Comparison of ENCODE assay signal across 6 cellular contexts in genomic region chr19:46660601-46661019, GRCh38.
DNase-seq lines count a peak whose midpoint lies in the region; ATAC-seq lines count a peak whose summit lies in the region.

No MANE protein-coding gene starts in this region.

- H3K4me1 ChIP-seq in duodenal mucosa (ENCODE audit: control insufficient read depth in 1 of 2, insufficient read depth in 2 of 2, low read length in 2 of 2) (peaks cover 10 to 21% of the 10 kb centered on the region in 2 donors), rectal smooth muscle tissue (ENCODE audit: control insufficient read depth, insufficient read depth, low read length) (peaks cover 5% of the 10 kb centered on the region)

- H3K36me3 ChIP-seq in duodenal mucosa (ENCODE audit: control insufficient read depth in 1 of 2, insufficient read depth in 2 of 2, low read length in 2 of 2) = no peaks in the 10 kb centered on the region
- H3K36me3 ChIP-seq in rectal smooth muscle tissue (ENCODE audit: control insufficient read depth, insufficient read depth, low read length) = no peaks in the 10 kb centered on the region

- H3K9ac ChIP-seq in duodenal mucosa (ENCODE audit: low read depth in 1 of 2, low read length in 2 of 2) (peak overlapping the region in 1 of 2 donors; percentile 0), rectal smooth muscle tissue (ENCODE audit: low read length) (peak overlapping the region; percentile 21)

- ATAC-seq in activated CD4-positive, CD25-positive, alpha-beta regulatory T cell treated with anti-CD3 and anti-CD28 coated beads, Interleukin-2, amount 50 U/mL, for 24 hours = no peak

- H3K27me3 ChIP-seq in duodenal mucosa (ENCODE audit: control insufficient read depth in 1 of 2, insufficient read depth in 2 of 2, low read length in 2 of 2) (peaks cover 17 to 34% of the 10 kb centered on the region in 2 donors), rectal smooth muscle tissue (ENCODE audit: control insufficient read depth, insufficient read depth, low read length) (peaks cover 3% of the 10 kb centered on the region)

- peak; percentile 41 for DNase-seq in activated CD4-positive, CD25-positive, alpha-beta regulatory T cell treated with anti-CD3 and anti-CD28 coated beads, Interleukin-2, amount 50 U/mL, for 72 hours
- no peak for DNase-seq in NCI-H1694 treated with DMSO at 0.1 percent for 48 hours (lab: John Stamatoyannopoulos, UW)
- DNase-seq in activated CD4-positive, CD25-positive, alpha-beta regulatory T cell (lab: John Stamatoyannopoulos, UW) = no peak

- H3K27ac ChIP-seq in duodenal mucosa (ENCODE audit: low read depth, low read length) = no peak overlapping the region
- peak overlapping the region; percentile 84 for H3K27ac ChIP-seq in rectal smooth muscle tissue (ENCODE audit: low read depth, low read length)

- peak overlapping the region; percentile 23 to 61 for H3K4me3 ChIP-seq in duodenal mucosa (ENCODE audit: low read depth in 1 of 2, low read length in 2 of 2)
- H3K4me3 ChIP-seq in rectal smooth muscle tissue (ENCODE audit: low read length) = peak overlapping the region; percentile 80

- no peaks in the 10 kb centered on the region for H3K9me3 ChIP-seq in duodenal mucosa (ENCODE audit: control insufficient read depth in 1 of 2, low read length in 2 of 2)
